In the genomic region with DNA sequence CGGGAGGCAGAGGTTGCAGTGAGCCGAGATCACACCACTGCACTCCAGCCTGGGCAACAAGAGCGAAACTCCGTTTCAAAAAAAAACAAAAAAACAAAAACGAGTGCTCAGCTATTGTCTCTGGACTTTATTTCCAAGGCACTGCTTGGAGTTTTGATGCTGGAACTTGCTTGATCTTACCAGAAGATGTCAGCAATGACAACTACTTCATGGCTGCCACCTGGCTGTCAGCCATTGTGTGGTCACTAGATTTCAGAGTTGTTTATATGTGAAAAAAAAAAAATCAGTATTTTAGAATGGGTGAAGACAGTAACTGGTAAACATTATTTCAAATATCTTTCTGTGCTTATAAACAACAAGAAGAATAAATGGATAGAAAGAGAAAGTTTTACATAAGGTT, we compare ENCODE assay signal across 9 cellular contexts. TPM values are rescaled to one million over a fixed set of nuclear protein-coding genes. Genes with fewer than 3 reads are reported as not detected.
DNase-seq lines count a peak whose midpoint lies in the region; ATAC-seq, FAIRE-seq and TF ChIP-seq lines count a peak whose summit lies in the region.
"Had no signal": no experiment of that assay in that cellular context is flagged by ENCODE, and none has a peak within 500 bp of the region (broad histone marks: within the 10 kb centered on the region; RNA-seq: fewer than 3 reads in every experiment).

No MANE protein-coding gene starts in this region.

- H3K9me3 ChIP-seq in esophagus muscularis mucosa: no peaks in the 10 kb centered on the region
- H3K9me3 ChIP-seq: BLaER1 had no signal

- ATAC-seq in GM21515 (IDR thresholded peaks at IDR 0.05; ENCODE audit: unreplicated experiment) (no peak), GM18517 (IDR thresholded peaks at IDR 0.05; ENCODE audit: unreplicated experiment) (no peak)

- H3K27ac ChIP-seq in esophagus muscularis mucosa (replicated peaks in 1 of 4): no peak overlapping the region
- H3K27ac ChIP-seq: BLaER1 had no signal

- H3K4me1 ChIP-seq in esophagus muscularis mucosa: no peaks in the 10 kb centered on the region
- H3K4me1 ChIP-seq: BLaER1 had no signal

- intact Hi-C loops in esophagus muscularis mucosa (cut with DNase I): no loop called here

- peak; percentile 82 for FAIRE-seq in HTR-8/SVneo (lab: Jason Lieb, UNC)

- no peak for TF ChIP-seq POLR2A in esophagus muscularis mucosa (IDR thresholded peaks at IDR 0.05; ENCODE audit: low read depth)

- TF ChIP-seq CTCF in esophagus muscularis mucosa (IDR thresholded peaks at IDR 0.05): peak in 1 of 3 experiments; percentile 4

- WGBS in esophagus muscularis mucosa: 63% methylated on average over 5 of the region's 5 CpGs

- H3K27me3 ChIP-seq in esophagus muscularis mucosa: peaks cover 0 to 22% (median 0%) of the 10 kb centered on the region in 4 donors
- H3K27me3 ChIP-seq: BLaER1 had no signal

- TF ChIP-seq EP300 in esophagus muscularis mucosa (IDR thresholded peaks at IDR 0.05): no peak

- no peak overlapping the region for H3K4me3 ChIP-seq in esophagus muscularis mucosa
- H3K4me3 ChIP-seq: BLaER1 had no signal

- H3K36me3 ChIP-seq in esophagus muscularis mucosa: no peaks in the 10 kb centered on the region
- H3K36me3 ChIP-seq: BLaER1 had no signal

- peak; percentile 25 to 70 for DNase-seq in NCI-H2081 (lab: John Stamatoyannopoulos, UW)
- DNase-seq in NCI-H2081 treated with DMSO at 0.1 percent for 48 hours (lab: John Stamatoyannopoulos, UW): no peak
- peak; percentile 63 for DNase-seq in HTR-8/SVneo (ENCODE audit: insufficient read length, low spot score)
- peak; percentile 52 for DNase-seq in SW480 (ENCODE audit: low spot score)
- DNase-seq in fibroblast of gingiva (ENCODE audit: low read depth): peak; percentile 17
- no peak for DNase-seq in esophagus muscularis mucosa (ENCODE audit: extremely low spot score)

RNA-seq across cellular contexts. Expression of a gene that starts 26.3 kb away (rescaled TPM):
- total RNA-seq in esophagus muscularis mucosa: not detected

RNA-seq across cellular contexts. Expression of a gene that starts 38.7 kb away (rescaled TPM):
- 10 to 100 TPM; 22.2 to 37.0 (median 36.3) TPM for total RNA-seq in esophagus muscularis mucosa

RNA-seq across cellular contexts. Expression of a gene that starts 44.9 kb away (rescaled TPM):
- total RNA-seq in esophagus muscularis mucosa: not detected

Comparison
In these comparisons a context has a peak if more than half of its experiments do, and no peak if none do; other contexts are left out.
1. DNase-seq: peak in NCI-H2081 (2 of 2), HTR-8/SVneo (single experiment), SW480 (single experiment) and fibroblast of gingiva (single experiment); none in NCI-H2081 treated with DMSO at 0.1 percent for 48 hours (single experiment) and esophagus muscularis mucosa (single experiment).